8 cellular contexts compared by ENCODE assay signal in the genomic region with DNA sequence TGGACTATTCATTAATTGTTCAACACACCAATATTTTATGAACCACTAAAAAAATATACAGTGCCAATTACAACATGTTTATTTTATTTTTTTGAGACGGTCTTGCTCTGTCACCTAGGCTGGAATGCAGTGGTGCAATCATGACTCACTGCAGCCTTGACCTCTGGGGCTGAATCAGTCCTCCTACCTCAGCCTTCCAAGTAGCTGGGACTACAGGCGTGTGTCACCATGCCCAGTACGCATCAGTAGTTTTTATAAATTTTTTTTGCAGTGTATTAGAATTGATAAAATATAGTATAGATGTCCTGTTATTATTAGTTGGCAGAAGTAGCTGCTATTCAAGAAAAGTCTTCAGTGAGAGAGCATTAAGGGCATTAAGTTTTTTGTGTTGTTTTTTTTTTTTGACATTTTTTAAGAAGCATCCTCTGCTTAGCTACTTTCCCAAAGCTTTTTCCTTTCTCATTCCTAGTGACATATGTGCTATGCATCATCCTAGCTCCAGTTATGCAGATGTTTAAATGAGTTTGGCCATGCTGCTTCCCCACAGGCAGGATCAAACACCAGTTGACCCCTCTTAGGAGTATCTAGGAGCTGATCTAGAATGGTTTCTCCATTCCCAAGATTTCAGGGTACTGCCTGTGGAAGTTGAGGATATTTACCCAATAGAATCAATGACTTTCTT. TPM values are rescaled to one million over a fixed set of nuclear protein-coding genes. Genes with fewer than 3 reads are reported as not detected.
DNase-seq lines count a peak whose midpoint lies in the region; ATAC-seq and TF ChIP-seq lines count a peak whose summit lies in the region.
"Not testable (repeated sequence)": the region's sequence is repeated elsewhere in the genome, so short reads cannot be mapped to it uniquely, and the experiment has no call there.

No MANE protein-coding gene starts in this region.

- ATAC-seq in WTC11 = not testable (repeated sequence)
- peak; percentile 100 for ATAC-seq in foreskin keratinocyte

- not testable (repeated sequence) for H3K4me2 ChIP-seq in smooth muscle cell

- H3K9me3 ChIP-seq in smooth muscle cell (replicated peaks; ENCODE audit: low read depth) = not testable (repeated sequence)

- H3K27ac ChIP-seq in foreskin keratinocyte = not testable (repeated sequence)
- peak overlapping the region; percentile 49 for H3K27ac ChIP-seq in smooth muscle cell (ENCODE audit: low read depth)

- not testable (repeated sequence) for H3K9ac ChIP-seq in smooth muscle cell (ENCODE audit: low read depth)

- not testable (repeated sequence) for H3K27me3 ChIP-seq in foreskin keratinocyte; smooth muscle cell (ENCODE audit: low read depth)

- not testable (repeated sequence) for TF ChIP-seq CTCF in AG09319 (IDR thresholded peaks at IDR 0.05; ENCODE audit: low read depth, low read length); WTC11 (IDR thresholded peaks at IDR 0.05); foreskin keratinocyte (conservative IDR thresholded peaks at IDR 0.05); smooth muscle cell (IDR thresholded peaks at IDR 0.05; ENCODE audit: borderline replicate concordance, insufficient read depth, poor library complexity, severe bottlenecking)

- not testable (repeated sequence) for H3K79me2 ChIP-seq in smooth muscle cell (ENCODE audit: low read depth)

- H3K36me3 Mint-ChIP-seq in WTC11 = not testable (repeated sequence)

- H3F3A ChIP-seq in smooth muscle cell (ENCODE audit: low read depth) = not testable (repeated sequence)

- DNase-seq in AG09319 (ENCODE audit: extremely low read depth, low read depth) (peak; percentile 30), HCEC 1CT (peak; percentile 90), NCI-H226 (peak; percentile 70), dedifferentiated amniotic fluid mesenchymal stem cell (ENCODE audit: extremely low spot score) (peak; percentile 46), foreskin keratinocyte (peak; percentile 71 to 88), mucosa of gallbladder (ENCODE audit: low spot score) (peak; percentile 12)
- not testable (repeated sequence) for DNase-seq in WTC11 (ENCODE audit: low spot score); smooth muscle cell (lab: John Stamatoyannopoulos, UW; ENCODE audit: unreplicated experiment)

- H3K36me3 ChIP-seq in smooth muscle cell (ENCODE audit: low read depth) = not testable (repeated sequence)

- H3K27ac Mint-ChIP-seq in WTC11 = not testable (repeated sequence)

- 14% methylated on average over 3 of the region's 3 CpGs for WGBS in smooth muscle cell (ENCODE audit: low lambda C conversion rate)

- H4K20me1 ChIP-seq in smooth muscle cell (ENCODE audit: low read depth) = not testable (repeated sequence)

- not testable (repeated sequence) for H3K27me3 Mint-ChIP-seq in WTC11 (ENCODE audit: low read depth)

- not testable (repeated sequence) for H2AFZ ChIP-seq in smooth muscle cell (ENCODE audit: low read depth)

- not testable (repeated sequence) for H3K9me3 Mint-ChIP-seq in WTC11

- POLR2A ChIA-PET in WTC11 (lab: Charles Lee) = not testable (repeated sequence)

- not testable (repeated sequence) for H3K4me1 Mint-ChIP-seq in WTC11

- CTCF ChIA-PET in WTC11 (lab: Charles Lee) = interaction anchor here (0.5 kb wide), 1 partner anchor 236 kb away, joined by 3 read pairs; no protein-coding TSS in a partner anchor

- H3K4me1 ChIP-seq in foreskin keratinocyte = peaks cover 12% of the 10 kb centered on the region
- H3K4me1 ChIP-seq in smooth muscle cell (ENCODE audit: low read depth) = not testable (repeated sequence)

- not testable (repeated sequence) for H3K4me3 ChIP-seq in smooth muscle cell

- not testable (repeated sequence) for H3K4me3 Mint-ChIP-seq in WTC11

TF ChIP-seq in WTC11, 78 proteins besides CTCF, POLR2A, EP300 and RAD21:
- TF ChIP-seq GABPB1 (CRISPR knock-in tag; IDR thresholded peaks at IDR 0.05) = peak; percentile 89

RNA-seq across cellular contexts. Expression of a gene that starts 35.5 kb away (rescaled TPM):
- total RNA-seq in WTC11 (2021) (3.9 to 5.7 TPM (median 5.4 TPM) in 3 replicates), foreskin keratinocyte (2.8 and 3.9 TPM in 2 replicates), mucosa of gallbladder (7.9 TPM), smooth muscle cell (3.3 and 11.0 TPM in 2 replicates)
- polyA plus RNA-seq in foreskin keratinocyte (0.26 and 0.77 TPM in 2 replicates), smooth muscle cell (1.9 and 4.4 TPM in 2 replicates)
